In genomic region chr13:24724714-24725113, GRCh38 we compare ENCODE assay signal across 27 cellular contexts. TPM values are rescaled to one million over a fixed set of nuclear protein-coding genes. Genes with fewer than 3 reads are reported as not detected.
"Had no signal": no experiment of that assay in that cellular context is flagged by ENCODE, and none has a peak within 500 bp of the region (broad histone marks: within the 10 kb centered on the region; RNA-seq: fewer than 3 reads in every experiment).

No MANE protein-coding gene starts in this region.

- H3K4me1 ChIP-seq: foreskin keratinocyte, left ventricle myocardium inferior, parathyroid adenoma, prostate gland, sigmoid colon had no signal

- H3K4me3 Mint-ChIP-seq: dendritic cell treated with granulocyte-macrophage colony-stimulating factor and Interleukin-4, amounts not matched to agents 40 ng/mL and 50 ng/mL, for 4 days; effector memory CD8-positive, alpha-beta T cell; immature natural killer cell; nephron had no signal

- H3K27ac Mint-ChIP-seq: dendritic cell treated with granulocyte-macrophage colony-stimulating factor and Interleukin-4, amounts not matched to agents 40 ng/mL and 50 ng/mL, for 4 days; effector memory CD8-positive, alpha-beta T cell; immature natural killer cell; nephron had no signal

- ATAC-seq: effector memory CD8-positive, alpha-beta T cell; foreskin keratinocyte had no signal

- H3K36me3 Mint-ChIP-seq: immature natural killer cell had no signal

- H3K27me3 ChIP-seq: esophagus muscularis mucosa, sigmoid colon, stomach had no signal

- DNase-seq: effector memory CD8-positive, alpha-beta T cell; foreskin keratinocyte; immature natural killer cell; kidney; left cardiac atrium; left ventricle myocardium inferior; mesenchymal stem cell; midbrain; sigmoid colon; stimulated activated CD4-positive, alpha-beta T cell treated with anti-CD3 and anti-CD28 coated beads, Interleukin-2, amount 100 ng/mL, for 24 hours; stimulated activated CD4-positive, alpha-beta T cell treated with anti-CD3 and anti-CD28 coated beads, Interleukin-4, amount 100 ng/mL, for 4 hours; stimulated activated naive CD4-positive, alpha-beta T cell; stomach; substantia nigra; trophoblast cell had no signal

- H3K9me3 ChIP-seq: esophagus muscularis mucosa, left ventricle myocardium inferior, prostate gland, sigmoid colon, stomach, thoracic aorta had no signal

- H3K9me3 Mint-ChIP-seq: dendritic cell treated with granulocyte-macrophage colony-stimulating factor and Interleukin-4, amounts not matched to agents 40 ng/mL and 50 ng/mL, for 4 days; effector memory CD8-positive, alpha-beta T cell; immature natural killer cell; nephron had no signal

- H3K27ac ChIP-seq: epithelial cell of prostate, esophagus muscularis mucosa, foreskin keratinocyte, left ventricle myocardium inferior, parathyroid adenoma, prostate gland, sigmoid colon, skin epidermis, stomach, thoracic aorta had no signal

- H3K4me3 ChIP-seq: esophagus muscularis mucosa, left ventricle myocardium inferior, lung, prostate gland, sigmoid colon, skin epidermis, stomach, thoracic aorta had no signal

- H3K4me1 Mint-ChIP-seq: immature natural killer cell, nephron had no signal

- H3K36me3 ChIP-seq: esophagus muscularis mucosa, left ventricle myocardium inferior, prostate gland, sigmoid colon, stomach, thoracic aorta had no signal

RNA-seq across cellular contexts. Expression of gene RNF17, which starts 39.3 kb away (rescaled TPM):
- total RNA-seq: esophagus muscularis mucosa, foreskin keratinocyte, kidney, left cardiac atrium, left ventricle myocardium inferior, renal cortical epithelial cell, thoracic aorta, urinary bladder had no signal
- polyA plus RNA-seq: foreskin keratinocyte, immature natural killer cell had no signal

RNA-seq across cellular contexts. Expression of gene ATP12A, which starts 44.5 kb away (rescaled TPM):
- total RNA-seq: esophagus muscularis mucosa, left cardiac atrium, left ventricle myocardium inferior, omental fat pad, renal cortical epithelial cell, sigmoid colon, stomach had no signal
- polyA plus RNA-seq: immature natural killer cell, sigmoid colon, urinary bladder had no signal
